20 cellular contexts compared by ENCODE assay signal in genomic region chr11:16049611-16050010, GRCh38.
DNase-seq lines count a peak whose midpoint lies in the region; ATAC-seq and TF ChIP-seq lines count a peak whose summit lies in the region.
"Had no signal": no experiment of that assay in that cellular context is flagged by ENCODE, and none has a peak within 500 bp of the region (broad histone marks: within the 10 kb centered on the region; RNA-seq: fewer than 3 reads in every experiment).

No MANE protein-coding gene starts in this region.

- no peak overlapping the region for H4K8ac ChIP-seq in mesendoderm (ENCODE audit: low read depth, low read length)

- TF ChIP-seq POLR2A in upper lobe of left lung (IDR thresholded peaks at IDR 0.05): no peak

- no peak overlapping the region for H3K4ac ChIP-seq in mesendoderm (ENCODE audit: low read depth, low read length)

- H2BK120ac ChIP-seq in mesendoderm (ENCODE audit: low read depth, low read length): no peak overlapping the region

- no peak overlapping the region for H3K9ac ChIP-seq in mesendoderm (ENCODE audit: low read length)
- H3K9ac ChIP-seq: BLaER1 treated with 17β-estradiol and CSF1 and Interleukin-3, amounts not matched to agents 10 nM and 100 nM had no signal

- no CpG with 5 or more reads among the region's 5 CpGs for WGBS in mesendoderm (ENCODE audit: extremely low coverage, insufficient coverage, low lambda C conversion rate)
- WGBS in upper lobe of left lung, 2 donors: 63 to 74% methylated on average over 5 of the region's 5 CpGs

- H3K27ac ChIP-seq in mesendoderm (ENCODE audit: low read depth, low read length): no peak overlapping the region
- H3K27ac ChIP-seq in upper lobe of left lung: no peak overlapping the region
- H3K27ac ChIP-seq: BLaER1 treated with 17β-estradiol and CSF1 and Interleukin-3, amounts not matched to agents 10 nM and 100 nM; Peyer's patch had no signal

- H3K4me3 ChIP-seq in H7 (ENCODE audit: insufficient read depth, low read depth, low read length): no peak overlapping the region
- no peak overlapping the region for H3K4me3 ChIP-seq in mesendoderm (ENCODE audit: low read length)
- no peak overlapping the region for H3K4me3 ChIP-seq in upper lobe of left lung
- H3K4me3 ChIP-seq: BLaER1 treated with 17β-estradiol and CSF1 and Interleukin-3, amounts not matched to agents 10 nM and 100 nM; Peyer's patch had no signal

- H3K36me3 ChIP-seq in H7 (replicated peaks; ENCODE audit: control insufficient read depth, insufficient read depth, low read length) (no peaks in the 10 kb centered on the region), mesendoderm (ENCODE audit: control insufficient read depth, insufficient read depth, low read length) (no peaks in the 10 kb centered on the region), upper lobe of left lung (no peaks in the 10 kb centered on the region)
- H3K36me3 ChIP-seq: BLaER1 treated with 17β-estradiol and CSF1 and Interleukin-3, amounts not matched to agents 10 nM and 100 nM had no signal

- no peak overlapping the region for H3K56ac ChIP-seq in mesendoderm (ENCODE audit: low read length)

- H3K79me2 ChIP-seq in mesendoderm (ENCODE audit: control insufficient read depth, insufficient read depth, low read length): no peaks in the 10 kb centered on the region

- no peak overlapping the region for H3K27ac Mint-ChIP-seq in WTC11
- H3K27ac Mint-ChIP-seq: CD8-positive, alpha-beta T cell; T-cell had no signal

- H3K4me2 ChIP-seq in mesendoderm (ENCODE audit: low read length): no peak overlapping the region
- H3K4me2 ChIP-seq: BLaER1 treated with 17β-estradiol and CSF1 and Interleukin-3, amounts not matched to agents 10 nM and 100 nM had no signal

- H3K23ac ChIP-seq in mesendoderm (ENCODE audit: low read length): no peak overlapping the region

- H3K4me3 Mint-ChIP-seq in WTC11: no peak overlapping the region
- H3K4me3 Mint-ChIP-seq: CD8-positive, alpha-beta T cell; T-cell had no signal

- H3K36me3 Mint-ChIP-seq in WTC11: no peaks in the 10 kb centered on the region
- H3K36me3 Mint-ChIP-seq: CD8-positive, alpha-beta T cell; T-cell had no signal

- DNase-seq in NCI-H1105 treated with DMSO at 0.1 percent for 48 hours (lab: John Stamatoyannopoulos, UW) (peak; percentile 46), NCI-H1105 (lab: John Stamatoyannopoulos, UW) (no peak), H7 (peak; percentile 9), WTC11 (ENCODE audit: low spot score) (peak; percentile 19), mesendoderm (peak; percentile 35), upper lobe of left lung (no peak), dedifferentiated amniotic fluid mesenchymal stem cell (ENCODE audit: extremely low spot score) (no peak)
- DNase-seq: 8988T; CD8-positive, alpha-beta T cell; GDM1; GOT3; KG1; NCI-H1092 treated with DMSO at 0.1 percent for 48 hours; NCI-H2107; NCI-H2227 treated with DMSO at 0.1 percent for 48 hours; NCI-H526 treated with DMSO at 0.1 percent for 48 hours; NK-92 treated with Interleukin-12 subunit alpha and Interleukin-12 subunit beta, amount 100 ng/mL, for 24 hours; Peyer's patch; T-cell had no signal

- no peaks in the 10 kb centered on the region for H3K27me3 Mint-ChIP-seq in WTC11 (ENCODE audit: low read depth)
- H3K27me3 Mint-ChIP-seq: T-cell had no signal

- H3K79me1 ChIP-seq in mesendoderm (ENCODE audit: low read length): no peaks in the 10 kb centered on the region

- no peak overlapping the region for H4K5ac ChIP-seq in mesendoderm (ENCODE audit: low read length)

- H3K27me3 ChIP-seq in H7 (ENCODE audit: control insufficient read depth, insufficient read depth, low read length): no peaks in the 10 kb centered on the region
- no peaks in the 10 kb centered on the region for H3K27me3 ChIP-seq in mesendoderm (ENCODE audit: insufficient read depth, low read length, poor library complexity)
- no peaks in the 10 kb centered on the region for H3K27me3 ChIP-seq in upper lobe of left lung
- H3K27me3 ChIP-seq: BLaER1 treated with 17β-estradiol and CSF1 and Interleukin-3, amounts not matched to agents 10 nM and 100 nM; Peyer's patch had no signal

- ATAC-seq in WTC11 (peak; percentile 92), upper lobe of left lung (ENCODE audit: low FRiP score in 2 of 2) (no peak)
- ATAC-seq: CD8-positive, alpha-beta T cell; T-cell had no signal

- H2BK15ac ChIP-seq in mesendoderm (replicated peaks; ENCODE audit: low read depth): no peak overlapping the region

- POLR2A ChIA-PET in WTC11 (lab: Charles Lee): no interaction called here

- no peaks in the 10 kb centered on the region for H3K9me3 Mint-ChIP-seq in WTC11

- H3K18ac ChIP-seq in mesendoderm (ENCODE audit: low read length): no peak overlapping the region

- TF ChIP-seq CTCF in WTC11 (IDR thresholded peaks at IDR 0.05): no peak
- TF ChIP-seq CTCF in upper lobe of left lung (IDR thresholded peaks at IDR 0.05): no peak

- CTCF ChIA-PET in WTC11 (lab: Charles Lee): interaction anchor here (1.0 kb wide), 1 partner anchor 60 kb away, joined by 4 read pairs; no protein-coding TSS in a partner anchor

- no peak overlapping the region for H2BK5ac ChIP-seq in mesendoderm (ENCODE audit: low read length)

- peaks cover 2% of the 10 kb centered on the region for H3K4me1 ChIP-seq in mesendoderm (ENCODE audit: control insufficient read depth, low read depth, low read length)
- H3K4me1 ChIP-seq in upper lobe of left lung: no peaks in the 10 kb centered on the region
- H3K4me1 ChIP-seq: Peyer's patch had no signal

- peaks cover 29% of the 10 kb centered on the region for H3K4me1 Mint-ChIP-seq in WTC11
- H3K4me1 Mint-ChIP-seq: T-cell had no signal

- peaks cover 0 to 5% (median 0%) of the 10 kb centered on the region in 4 donors for H3K9me3 ChIP-seq in upper lobe of left lung
- H3K9me3 ChIP-seq: BLaER1 treated with 17β-estradiol and CSF1 and Interleukin-3, amounts not matched to agents 10 nM and 100 nM; Peyer's patch had no signal

- no peak overlapping the region for H2AK5ac ChIP-seq in mesendoderm (ENCODE audit: low read length)

- TF ChIP-seq EP300 in upper lobe of left lung (IDR thresholded peaks at IDR 0.05): no peak

TF ChIP-seq in WTC11, 78 proteins besides CTCF, POLR2A, EP300 and RAD21 (continues in another document):
- no peak for TF ChIP-seq ZNF317 (CRISPR knock-in tag; IDR thresholded peaks at IDR 0.05; ENCODE audit: borderline replicate concordance, low read depth)
- TF ChIP-seq ZNF512 (CRISPR knock-in tag; IDR thresholded peaks at IDR 0.05; ENCODE audit: borderline replicate concordance): no peak
- TF ChIP-seq ZNF396 (CRISPR knock-in tag; IDR thresholded peaks at IDR 0.05; ENCODE audit: borderline replicate concordance): no peak
- no peak for TF ChIP-seq NR3C1 (CRISPR knock-in tag; conservative IDR thresholded peaks at IDR 0.05; ENCODE audit: low read depth)
- TF ChIP-seq SP1 (CRISPR knock-in tag; conservative IDR thresholded peaks at IDR 0.05): no peak
- TF ChIP-seq FOXJ3 (CRISPR knock-in tag; IDR thresholded peaks at IDR 0.05; ENCODE audit: borderline replicate concordance): no peak
- TF ChIP-seq TCF7 (CRISPR knock-in tag; IDR thresholded peaks at IDR 0.05; ENCODE audit: low read depth): no peak
- no peak for TF ChIP-seq ZNF263 (CRISPR knock-in tag; IDR thresholded peaks at IDR 0.05; ENCODE audit: low read depth)
- no peak for TF ChIP-seq ETV6 (CRISPR knock-in tag; IDR thresholded peaks at IDR 0.05)
- TF ChIP-seq ZMAT4 (CRISPR knock-in tag; IDR thresholded peaks at IDR 0.05): no peak
- TF ChIP-seq FOXP4 (CRISPR knock-in tag; IDR thresholded peaks at IDR 0.05): no peak
- TF ChIP-seq ERG (CRISPR knock-in tag; IDR thresholded peaks at IDR 0.05): no peak

Comparison
In these comparisons a context has a peak if more than half of its experiments do, and no peak if none do; other contexts are left out.
1. DNase-seq: peak in NCI-H1105 treated with DMSO at 0.1 percent for 48 hours (single experiment), H7 (single experiment), WTC11 (single experiment) and mesendoderm (single experiment); none in NCI-H1105 (single experiment), upper lobe of left lung (0 of 2) and dedifferentiated amniotic fluid mesenchymal stem cell (single experiment).